32 cellular contexts compared by ENCODE assay signal in the genomic region with DNA sequence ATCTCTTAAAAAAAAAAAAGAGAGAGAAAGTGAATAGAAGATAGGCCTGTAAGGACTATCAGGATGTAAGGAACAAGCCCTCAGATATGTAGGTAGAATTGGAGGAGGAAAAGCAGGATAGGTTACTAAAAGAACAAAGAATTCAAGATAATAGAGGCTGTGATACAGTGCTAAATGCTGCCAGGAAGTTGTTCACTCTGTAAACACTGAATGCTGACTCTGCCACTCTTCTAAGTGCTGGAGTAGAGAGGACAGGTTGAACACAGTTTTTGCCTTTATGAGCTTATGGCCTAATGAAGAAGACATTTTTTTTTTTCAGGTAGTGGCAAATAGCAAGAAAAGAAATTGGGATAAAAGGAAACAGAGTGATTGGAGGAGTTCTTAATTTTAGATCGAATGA.
"Had no signal": no experiment of that assay in that cellular context is flagged by ENCODE, and none has a peak within 500 bp of the region (broad histone marks: within the 10 kb centered on the region; RNA-seq: fewer than 3 reads in every experiment).

No MANE protein-coding gene starts in this region.

- ATAC-seq: activated CD4-positive, CD25-positive, alpha-beta regulatory T cell treated with anti-CD3 and anti-CD28 coated beads, Interleukin-2, amount 50 U/mL, for 24 hours; activated CD8-positive, alpha-beta T cell treated with anti-CD3 and anti-CD28 coated beads for 36 hours; activated T-cell treated with anti-CD3 and anti-CD28 coated beads, Interleukin-2, amount 50 U/mL, for 4 hours; activated T-helper 17 cell treated with anti-CD3 and anti-CD28 coated beads, Interleukin-2, amount 50 U/mL, for 72 hours; effector memory CD8-positive, alpha-beta T cell; foreskin keratinocyte; gastrocnemius medialis; heart left ventricle had no signal

- H3K27ac ChIP-seq: brain microvascular endothelial cell, esophagus muscularis mucosa, foreskin keratinocyte, gastrocnemius medialis, heart left ventricle, WERI-Rb-1 had no signal

- H3K4me1 ChIP-seq: esophagus muscularis mucosa, foreskin keratinocyte, gastrocnemius medialis, heart left ventricle had no signal

- DNase-seq: activated B cell treated with CpG ODN at 0.5 μM for 24 hours; activated CD4-positive, alpha-beta T cell treated with anti-CD3 and anti-CD28 coated beads for 48 hours; activated CD4-positive, alpha-beta T cell treated with anti-CD3 and anti-CD28 coated beads, Interleukin-2, amount 50 U/mL, for 1 hour; activated CD4-positive, alpha-beta T cell treated with anti-CD3 and anti-CD28 coated beads, Interleukin-2, amount 50 U/mL, for 48 hours; activated CD8-positive, alpha-beta memory T cell treated with anti-CD3 and anti-CD28 coated beads for 24 hours; activated CD8-positive, alpha-beta T cell treated with anti-CD3 and anti-CD28 coated beads for 36 hours; activated effector memory CD4-positive, alpha-beta T cell treated with Interleukin-2 at 50 U/mL for 16 hours; activated gamma-delta T cell treated with Interleukin-2 at 50 U/mL for 16 hours; activated naive CD4-positive, alpha-beta T cell treated with anti-CD3 and anti-CD28 coated beads, Interleukin-2, amount 50 U/mL, for 16 hours; activated naive CD4-positive, alpha-beta T cell treated with Interleukin-2 at 50 U/mL for 16 hours; activated T-cell treated with anti-CD3 and anti-CD28 coated beads, Interleukin-2, amount 50 U/mL, for 4 hours; amniotic stem cell; anterior cingulate cortex; brain microvascular endothelial cell; caudate nucleus; cortex of kidney; dermis blood vessel endothelial cell; effector CD4-positive, alpha-beta T cell; effector memory CD8-positive, alpha-beta T cell; erythroblast; foreskin keratinocyte; gastrocnemius medialis; glutamatergic neuron; heart left ventricle; T1000; WERI-Rb-1 had no signal

- H3K9me3 Mint-ChIP-seq: activated B cell treated with CpG ODN at 0.5 μM for 24 hours; activated T-cell treated with anti-CD3 and anti-CD28 coated beads, Interleukin-2, amount 50 U/mL, for 4 hours had no signal

- H3K4me3 Mint-ChIP-seq: activated B cell treated with CpG ODN at 0.5 μM for 24 hours; activated CD8-positive, alpha-beta T cell treated with anti-CD3 and anti-CD28 coated beads for 36 hours; activated naive CD8-positive, alpha-beta T cell; activated T-cell treated with anti-CD3 and anti-CD28 coated beads, Interleukin-2, amount 50 U/mL, for 4 hours; activated T-helper 17 cell treated with anti-CD3 and anti-CD28 coated beads, Interleukin-2, amount 50 U/mL, for 72 hours; effector memory CD8-positive, alpha-beta T cell had no signal

- H3K9me3 ChIP-seq: esophagus muscularis mucosa, gastrocnemius medialis had no signal

- H3K4me1 Mint-ChIP-seq: activated B cell treated with CpG ODN at 0.5 μM for 24 hours; activated T-helper 17 cell treated with anti-CD3 and anti-CD28 coated beads, Interleukin-2, amount 50 U/mL, for 72 hours had no signal

- FAIRE-seq: astrocyte, colon had no signal

- H3K27me3 ChIP-seq: brain microvascular endothelial cell had no signal

- H3K4me3 ChIP-seq: esophagus muscularis mucosa, gastrocnemius medialis, heart left ventricle had no signal

- H3K27ac Mint-ChIP-seq: activated B cell treated with CpG ODN at 0.5 μM for 24 hours; activated CD8-positive, alpha-beta T cell treated with anti-CD3 and anti-CD28 coated beads for 36 hours; activated naive CD8-positive, alpha-beta T cell; activated T-helper 17 cell treated with anti-CD3 and anti-CD28 coated beads, Interleukin-2, amount 50 U/mL, for 72 hours; effector memory CD8-positive, alpha-beta T cell had no signal

- H3K36me3 ChIP-seq: brain microvascular endothelial cell, esophagus muscularis mucosa, gastrocnemius medialis, heart left ventricle, WERI-Rb-1 had no signal
